1 cellular context compared by ENCODE assay signal in the genomic region with DNA sequence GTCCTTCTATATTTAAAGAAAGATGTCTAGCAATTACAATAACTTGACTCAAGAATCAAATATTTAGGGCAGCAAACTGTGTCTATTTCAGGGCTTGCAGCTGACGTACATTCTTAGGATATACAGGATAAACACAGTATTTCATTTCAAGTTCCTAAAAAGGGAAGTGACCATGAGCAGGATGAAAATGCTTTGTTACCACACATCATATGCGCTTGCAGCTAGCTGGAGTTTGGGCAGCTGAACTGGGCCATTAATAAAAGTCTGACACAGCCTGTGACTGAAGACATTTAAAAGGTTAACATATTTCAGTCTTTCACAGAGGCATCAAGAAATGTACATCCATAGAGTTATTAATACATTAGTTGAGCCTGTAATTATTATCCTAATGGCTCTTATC.
A peak's percentile ranks its signal among the peaks of the same experiment; 100 is the strongest.
TF ChIP-seq lines count a peak whose summit lies in the region.

No MANE protein-coding gene starts in this region.

TF ChIP-seq in K562, 482 proteins besides CTCF, POLR2A, EP300 and RAD21 (continued from another document):
- TF ChIP-seq, protein P1, sequence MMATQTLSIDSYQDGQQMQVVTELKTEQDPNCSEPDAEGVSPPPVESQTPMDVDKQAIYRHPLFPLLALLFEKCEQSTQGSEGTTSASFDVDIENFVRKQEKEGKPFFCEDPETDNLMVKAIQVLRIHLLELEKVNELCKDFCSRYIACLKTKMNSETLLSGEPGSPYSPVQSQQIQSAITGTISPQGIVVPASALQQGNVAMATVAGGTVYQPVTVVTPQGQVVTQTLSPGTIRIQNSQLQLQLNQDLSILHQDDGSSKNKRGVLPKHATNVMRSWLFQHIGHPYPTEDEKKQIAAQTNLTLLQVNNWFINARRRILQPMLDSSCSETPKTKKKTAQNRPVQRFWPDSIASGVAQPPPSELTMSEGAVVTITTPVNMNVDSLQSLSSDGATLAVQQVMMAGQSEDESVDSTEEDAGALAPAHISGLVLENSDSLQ (IDR thresholded peaks at IDR 0.05), result peak; percentile 57
- TF ChIP-seq CREB5 (CRISPR knock-in tag; IDR thresholded peaks at IDR 0.05) (no peak), ZNF551 (CRISPR knock-in tag; IDR thresholded peaks at IDR 0.05) (no peak), MEF2D (tag; conservative IDR thresholded peaks at IDR 0.05; ENCODE audit: low read depth) (0 out of 2 replicates have a peak, but pooled peaks have one; percentile 16), ZNF766 (CRISPR knock-in tag; conservative IDR thresholded peaks at IDR 0.05) (0 out of 2 replicates have a peak, but pooled peaks have one; percentile 2), EWSR1 (IDR thresholded peaks at IDR 0.05; ENCODE audit: borderline replicate concordance, low read depth, partially characterized antibody) (no peak), CREM (IDR thresholded peaks at IDR 0.05; ENCODE audit: low read depth) (0 out of 2 replicates have a peak, but pooled peaks have one; percentile 22), CHD2 (IDR thresholded peaks at IDR 0.05; ENCODE audit: low read depth, low read length) (no peak), CTBP1 (IDR thresholded peaks at IDR 0.05; ENCODE audit: borderline replicate concordance) (0 out of 2 replicates have a peak, but pooled peaks have one; percentile 10), NRF1 (conservative IDR thresholded peaks at IDR 0.05 in 1 of 2, IDR thresholded peaks at IDR 0.05 in 1 of 2) (peak; percentile 29 to 33; a peak in 2 of 4 replicates), MED1 (CRISPR knock-in tag; IDR thresholded peaks at IDR 0.05; ENCODE audit: borderline replicate concordance) (no peak), MEIS2 (IDR thresholded peaks at IDR 0.05; ENCODE audit: partially characterized antibody) (peak; percentile 75), AFF1 (IDR thresholded peaks at IDR 0.05; ENCODE audit: low read depth in 1 of 2, partially characterized antibody in 2 of 2) (no peak), CEBPG (CRISPR knock-in tag; IDR thresholded peaks at IDR 0.05) (no peak), CEBPG (tag; conservative IDR thresholded peaks at IDR 0.05 in 1 of 2, IDR thresholded peaks at IDR 0.05 in 1 of 2) (0 out of 4 replicates have a peak, but pooled peaks of 1 of the 2 experiments have one; percentile 18), ELF2 (CRISPR knock-in tag; IDR thresholded peaks at IDR 0.05) (no peak)
- TF ChIP-seq, protein P2, sequence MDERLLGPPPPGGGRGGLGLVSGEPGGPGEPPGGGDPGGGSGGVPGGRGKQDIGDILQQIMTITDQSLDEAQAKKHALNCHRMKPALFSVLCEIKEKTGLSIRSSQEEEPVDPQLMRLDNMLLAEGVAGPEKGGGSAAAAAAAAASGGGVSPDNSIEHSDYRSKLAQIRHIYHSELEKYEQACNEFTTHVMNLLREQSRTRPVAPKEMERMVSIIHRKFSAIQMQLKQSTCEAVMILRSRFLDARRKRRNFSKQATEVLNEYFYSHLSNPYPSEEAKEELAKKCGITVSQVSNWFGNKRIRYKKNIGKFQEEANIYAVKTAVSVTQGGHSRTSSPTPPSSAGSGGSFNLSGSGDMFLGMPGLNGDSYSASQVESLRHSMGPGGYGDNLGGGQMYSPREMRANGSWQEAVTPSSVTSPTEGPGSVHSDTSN (CRISPR knock-in tag; IDR thresholded peaks at IDR 0.05; ENCODE audit: low read depth), result no peak
- TF ChIP-seq, protein P2 (tag; conservative IDR thresholded peaks at IDR 0.05; ENCODE audit: low read depth), result peak; percentile 69
- TF ChIP-seq, protein P3, sequence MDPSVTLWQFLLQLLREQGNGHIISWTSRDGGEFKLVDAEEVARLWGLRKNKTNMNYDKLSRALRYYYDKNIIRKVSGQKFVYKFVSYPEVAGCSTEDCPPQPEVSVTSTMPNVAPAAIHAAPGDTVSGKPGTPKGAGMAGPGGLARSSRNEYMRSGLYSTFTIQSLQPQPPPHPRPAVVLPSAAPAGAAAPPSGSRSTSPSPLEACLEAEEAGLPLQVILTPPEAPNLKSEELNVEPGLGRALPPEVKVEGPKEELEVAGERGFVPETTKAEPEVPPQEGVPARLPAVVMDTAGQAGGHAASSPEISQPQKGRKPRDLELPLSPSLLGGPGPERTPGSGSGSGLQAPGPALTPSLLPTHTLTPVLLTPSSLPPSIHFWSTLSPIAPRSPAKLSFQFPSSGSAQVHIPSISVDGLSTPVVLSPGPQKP (CRISPR knock-in tag; IDR thresholded peaks at IDR 0.05), result no peak
